19 cellular contexts compared by ENCODE assay signal in the genomic region with DNA sequence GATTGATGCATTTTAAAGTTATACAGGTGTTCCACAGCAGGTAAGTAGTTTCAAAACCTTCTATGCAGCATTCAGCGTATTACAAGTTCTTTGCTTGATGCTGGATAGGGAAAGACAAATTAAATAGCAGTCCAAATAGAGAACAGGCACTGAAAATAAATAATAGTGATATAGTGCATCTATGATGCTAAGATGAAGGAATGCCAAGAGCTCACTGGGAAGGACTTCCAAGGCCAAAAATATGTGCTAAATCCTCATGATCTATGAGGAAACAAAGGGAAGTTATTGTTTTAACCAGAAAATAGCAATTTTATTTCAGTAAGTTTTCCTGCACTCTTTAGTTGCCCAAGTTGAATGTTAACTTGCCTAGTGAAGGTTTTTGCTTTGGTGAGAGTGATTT.
DNase-seq lines count a peak whose midpoint lies in the region; ATAC-seq and TF ChIP-seq lines count a peak whose summit lies in the region.
"Had no signal": no experiment of that assay in that cellular context is flagged by ENCODE, and none has a peak within 500 bp of the region (broad histone marks: within the 10 kb centered on the region; RNA-seq: fewer than 3 reads in every experiment).

No MANE protein-coding gene starts in this region.

- no peak overlapping the region for H2AFZ ChIP-seq in osteoblast (ENCODE audit: low read length)

- ATAC-seq in SK-N-SH treated with all-trans-retinoic acid at 6 μM for 48 hours, result peak; percentile 52
- ATAC-seq: HepG2 had no signal

- no peak for TF ChIP-seq POLR2A in erythroblast (IDR thresholded peaks at IDR 0.05; ENCODE audit: low read length)

- peaks cover 28% of the 10 kb centered on the region for H3K4me1 ChIP-seq in osteoblast (ENCODE audit: insufficient read depth, low read length)

- H3K79me2 ChIP-seq in osteoblast (ENCODE audit: insufficient read depth, low read length), result no peaks in the 10 kb centered on the region

- DNase-seq in EH (ENCODE audit: low read depth) (peak; percentile 57), fibroblast of mammary gland (ENCODE audit: low read depth) (peak; percentile 26), osteoblast (ENCODE audit: insufficient read length, low spot score, missing footprints) (no peak), GM13977 (ENCODE audit: low spot score) (no peak), GF-D8 (lab: John Stamatoyannopoulos, UW) (no peak), erythroblast (lab: John Stamatoyannopoulos, UW) (no peak)
- DNase-seq in effector CD8-positive, alpha-beta T cell (lab: John Stamatoyannopoulos, UW), result no peak
- DNase-seq: AML-193, NCI-H1417 treated with DMSO at 0.1 percent for 48 hours, NCI-H187 treated with DMSO at 0.1 percent for 48 hours, NCI-H2227 treated with DMSO at 0.1 percent for 48 hours, NCI-H510A treated with DMSO at 0.1 percent for 48 hours, NCI-H82, SIG-M5 had no signal

- H3K36me3 ChIP-seq in osteoblast (ENCODE audit: insufficient read depth, low read length), result no peaks in the 10 kb centered on the region

- no peaks in the 10 kb centered on the region for H3K27me3 ChIP-seq in osteoblast (ENCODE audit: insufficient read depth, low read length)

- H4K20me1 ChIP-seq in osteoblast (ENCODE audit: insufficient read depth, low read length), result no peaks in the 10 kb centered on the region

- H3K9me3 ChIP-seq in osteoblast (ENCODE audit: low read depth, low read length), result no peaks in the 10 kb centered on the region

- peak overlapping the region; percentile 36 for H3K27ac ChIP-seq in osteoblast (ENCODE audit: low read depth, low read length)
- H3K27ac ChIP-seq: C4-2B, KMS-11, RWPE1 had no signal

- peak overlapping the region; percentile 8 for H3K4me2 ChIP-seq in osteoblast (ENCODE audit: insufficient read depth, low read length)
- H3K4me2 ChIP-seq: KMS-11 had no signal

- TF ChIP-seq CTCF in fibroblast of mammary gland (conservative IDR thresholded peaks at IDR 0.05; ENCODE audit: control insufficient read depth, insufficient read depth, low read depth, low read length) (no peak), osteoblast (IDR thresholded peaks at IDR 0.05; ENCODE audit: extremely low read depth, low read depth, low read length) (no peak), GM13977 (IDR thresholded peaks at IDR 0.05; ENCODE audit: extremely low read depth, insufficient read depth, missing control alignments) (no peak)

- in situ Hi-C loops in GM13977 (cut with MboI; ENCODE audit: low pct_unique_long_range_greater_than_20kb, low sequenced_read_pairs, unreplicated experiment), result no loop called here

- no peak overlapping the region for H3K4me3 ChIP-seq in fibroblast of mammary gland (ENCODE audit: control insufficient read depth, low read depth, low read length)
- H3K4me3 ChIP-seq in osteoblast (ENCODE audit: insufficient read depth, low read length), result no peak overlapping the region

TF ChIP-seq in SK-N-SH treated with all-trans-retinoic acid at 6 μM for 48 hours, 23 proteins besides CTCF, POLR2A, EP300 and RAD21:
- TF ChIP-seq ZFP30 (CRISPR knock-in tag; IDR thresholded peaks at IDR 0.05), result no peak
- TF ChIP-seq OSR1 (CRISPR knock-in tag; IDR thresholded peaks at IDR 0.05), result 0 out of 2 replicates have a peak, but pooled peaks have one; percentile 24

Comparison
In these comparisons a context has a peak if more than half of its experiments do, and no peak if none do; other contexts are left out.
1. DNase-seq: peak in EH (single experiment) and fibroblast of mammary gland (single experiment); none in osteoblast (single experiment), GM13977 (single experiment), GF-D8 (single experiment), effector CD8-positive, alpha-beta T cell (single experiment) and erythroblast (0 of 2).